9 cellular contexts compared by ENCODE assay signal in genomic region chr6:167795874-167796667, GRCh38. TPM values are rescaled to one million over a fixed set of nuclear protein-coding genes. Genes with fewer than 3 reads are reported as not detected.
DNase-seq lines count a peak whose midpoint lies in the region; ATAC-seq and TF ChIP-seq lines count a peak whose summit lies in the region.
"Had no signal": no experiment of that assay in that cellular context is flagged by ENCODE, and none has a peak within 500 bp of the region (broad histone marks: within the 10 kb centered on the region; RNA-seq: fewer than 3 reads in every experiment).

No MANE protein-coding gene starts in this region.

- peaks cover 18% of the 10 kb centered on the region for H3K27me3 ChIP-seq in GM23248 (replicated peaks; ENCODE audit: insufficient read depth)
- no peaks in the 10 kb centered on the region for H3K27me3 ChIP-seq in rectal smooth muscle tissue (ENCODE audit: control insufficient read depth, insufficient read depth, low read length)

- intact Hi-C loops in left ventricle myocardium superior (cut with micrococcal nuclease) = no loop called here

- no peaks in the 10 kb centered on the region for H3K79me2 ChIP-seq in GM23248 (ENCODE audit: insufficient read depth)

- no peaks in the 10 kb centered on the region for H3K36me3 Mint-ChIP-seq in WTC11

- no peak overlapping the region for H3K9ac ChIP-seq in GM23248
- no peak overlapping the region for H3K9ac ChIP-seq in rectal smooth muscle tissue (ENCODE audit: low read length)

- H3K4me1 Mint-ChIP-seq in WTC11 = peaks cover 36% of the 10 kb centered on the region

- H4K20me1 ChIP-seq in GM23248 (ENCODE audit: insufficient read depth) = no peaks in the 10 kb centered on the region

- H3K27me3 Mint-ChIP-seq in WTC11 (ENCODE audit: low read depth) = no peaks in the 10 kb centered on the region

- no peak overlapping the region for H3K27ac Mint-ChIP-seq in WTC11

- H3K9me3 Mint-ChIP-seq in WTC11 = no peaks in the 10 kb centered on the region

- in situ Hi-C loops in GM23248 (cut with MboI) = no loop called here

- no peaks in the 10 kb centered on the region for H3F3A ChIP-seq in GM23248 (ENCODE audit: insufficient read depth)

- H2AFZ ChIP-seq in GM23248 = no peak overlapping the region

- no peaks in the 10 kb centered on the region for H3K4me1 ChIP-seq in GM23248 (ENCODE audit: insufficient read depth)
- H3K4me1 ChIP-seq in rectal smooth muscle tissue (ENCODE audit: control insufficient read depth, insufficient read depth, low read length) = no peaks in the 10 kb centered on the region

- no peaks in the 10 kb centered on the region for H3K36me3 ChIP-seq in GM23248 (ENCODE audit: low read depth)
- H3K36me3 ChIP-seq in rectal smooth muscle tissue (ENCODE audit: control insufficient read depth, insufficient read depth, low read length) = no peaks in the 10 kb centered on the region

- no peak overlapping the region for H3K4me2 ChIP-seq in GM23248 (ENCODE audit: unreplicated experiment)

- peak; percentile 30 for ATAC-seq in WTC11
- peak; percentile 95 for ATAC-seq in left ventricle myocardium superior
- no peak for ATAC-seq in HG03139 (IDR thresholded peaks at IDR 0.05; ENCODE audit: unreplicated experiment)
- no peak for ATAC-seq in HG02852 (IDR thresholded peaks at IDR 0.05; ENCODE audit: unreplicated experiment)

- no peak overlapping the region for H3K27ac ChIP-seq in GM23248
- no peak overlapping the region for H3K27ac ChIP-seq in rectal smooth muscle tissue (ENCODE audit: low read depth, low read length)

- no peaks in the 10 kb centered on the region for H3K9me3 ChIP-seq in GM23248 (ENCODE audit: low read depth)

- no peak for TF ChIP-seq CTCF in WTC11 (IDR thresholded peaks at IDR 0.05)

- CTCF ChIA-PET in WTC11 (lab: Charles Lee) = no interaction called here

- 23 to 25% methylated on average over 37 of the region's 37 CpGs for WGBS in GM23248 (ENCODE audit: low coverage in 1 of 2, low lambda C conversion rate in 2 of 2, missing lambda C conversion rate in 2 of 2), 2 experiments

- H3K4me3 ChIP-seq in GM23248 (peak overlapping the region; percentile 26; the same call in 1 of the 2 replicates), rectal smooth muscle tissue (ENCODE audit: low read length) (peak overlapping the region; percentile 60)

- no peaks in the 10 kb centered on the region for H3K9me2 ChIP-seq in GM23248 (ENCODE audit: insufficient read depth)

- POLR2A ChIA-PET in WTC11 (lab: Charles Lee) = no interaction called here

- no peak overlapping the region for H3K4me3 Mint-ChIP-seq in WTC11

- peak; percentile 40 for DNase-seq in GM23248
- DNase-seq in WTC11 (ENCODE audit: low spot score) = no peak
- peak; percentile 81 for DNase-seq in left ventricle myocardium superior
- no peak for DNase-seq in stimulated activated CD4-positive, alpha-beta T cell treated with anti-CD3 and anti-CD28 coated beads, Interleukin-15, amount 100 ng/mL, for 24 hours
- no peak for DNase-seq in iPS-NIHi11 (ENCODE audit: low spot score)
- DNase-seq: activated effector memory CD4-positive, alpha-beta T cell treated with anti-CD3 and anti-CD28 coated beads, Interleukin-2, amount 50 U/mL, for 16 hours had no signal

TF ChIP-seq in WTC11, 78 proteins besides CTCF, POLR2A, EP300 and RAD21:
- TF ChIP-seq ZBTB43 (CRISPR knock-in tag; IDR thresholded peaks at IDR 0.05) (no peak), HMGA2 (CRISPR knock-in tag; IDR thresholded peaks at IDR 0.05) (no peak), PRRX2 (CRISPR knock-in tag; IDR thresholded peaks at IDR 0.05) (no peak), NR2C2 (CRISPR knock-in tag; IDR thresholded peaks at IDR 0.05) (no peak), ZNF232 (CRISPR knock-in tag; IDR thresholded peaks at IDR 0.05) (no peak), ZMAT4 (CRISPR knock-in tag; IDR thresholded peaks at IDR 0.05) (no peak), KAT7 (CRISPR knock-in tag; IDR thresholded peaks at IDR 0.05; ENCODE audit: borderline replicate concordance) (no peak), ZNF425 (CRISPR knock-in tag; conservative IDR thresholded peaks at IDR 0.05) (no peak), USF1 (CRISPR knock-in tag; IDR thresholded peaks at IDR 0.05) (no peak)
TF ChIP-seq in WTC11: peak in this region for 0.

RNA-seq across cellular contexts. Expression of gene AFDN, which starts 30.6 kb away (rescaled TPM):
- 13.8 and 26.2 TPM in 2 replicates for total RNA-seq in GM23248 (2014; rRNA removed; shearing (Covaris generic))
- polyA plus RNA-seq in GM23248 (2016; fragmentation: Nextera tagmentation; extraction: Ambion mirVana) = 4.5 and 5.4 TPM in 2 replicates
- total RNA-seq in WTC11 (2021) (181 to 182 TPM (median 182 TPM) in 3 replicates), left ventricle myocardium superior (52.6 TPM)

Comparison
In these comparisons a context has a peak if more than half of its experiments do, and no peak if none do; other contexts are left out.
1. DNase-seq: peak in GM23248 (single experiment) and left ventricle myocardium superior (single experiment); none in WTC11 (single experiment), stimulated activated CD4-positive, alpha-beta T cell treated with anti-CD3 and anti-CD28 coated beads, Interleukin-15, amount 100 ng/mL, for 24 hours (single experiment) and iPS-NIHi11 (single experiment).
2. ATAC-seq: peak in WTC11 (single experiment) and left ventricle myocardium superior (single experiment); none in HG03139 (single experiment) and HG02852 (single experiment).